In the genomic region with DNA sequence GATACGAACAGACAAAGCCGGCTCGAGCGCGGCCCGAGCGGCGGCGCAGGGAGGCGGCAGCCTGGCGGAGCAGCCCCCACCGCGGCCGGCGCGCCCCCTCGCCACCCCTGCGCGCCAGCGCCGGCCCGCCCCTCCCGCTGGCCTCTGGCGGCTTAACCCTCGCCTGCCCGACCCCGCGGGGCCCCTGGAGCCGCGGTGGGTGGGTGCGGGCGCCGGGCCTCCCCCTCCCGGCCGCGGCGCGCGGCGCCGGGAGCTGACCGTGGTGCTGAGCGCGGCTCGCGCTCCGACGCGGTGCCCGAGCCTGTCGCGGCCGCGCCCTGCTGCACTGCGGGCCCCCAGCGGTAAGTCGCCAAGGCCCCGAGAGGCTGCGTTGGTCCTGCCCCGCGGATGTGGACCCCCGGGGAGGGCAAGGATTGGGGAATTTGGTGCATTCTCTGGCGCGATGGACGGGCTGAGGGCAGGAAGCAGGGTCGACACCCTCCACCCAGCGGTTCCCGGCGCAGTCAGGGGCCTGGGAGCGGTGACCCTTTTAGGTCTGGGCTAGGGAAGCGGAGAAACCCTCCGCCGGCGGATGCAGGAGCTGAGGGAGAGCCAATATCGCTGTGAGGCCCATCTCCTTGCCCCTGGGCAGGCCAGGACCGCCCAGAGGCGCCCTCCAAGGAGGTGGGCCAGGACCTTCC, we compare ENCODE assay signal across 9 cellular contexts. TPM values are rescaled to one million over a fixed set of nuclear protein-coding genes. Genes with fewer than 3 reads are reported as not detected.
DNase-seq lines count a peak whose midpoint lies in the region; ATAC-seq and TF ChIP-seq lines count a peak whose summit lies in the region.
"Had no signal": no experiment of that assay in that cellular context is flagged by ENCODE, and none has a peak within 500 bp of the region (broad histone marks: within the 10 kb centered on the region; RNA-seq: fewer than 3 reads in every experiment).

No MANE protein-coding gene starts in this region.

- H3K9me3 ChIP-seq in PC-3 (ENCODE audit: low read length) (no peaks in the 10 kb centered on the region), neural cell (ENCODE audit: low read length) (no peaks in the 10 kb centered on the region)

- TF ChIP-seq RAD21 in neural cell (conservative IDR thresholded peaks at IDR 0.05): no peak

- H3K4me2 ChIP-seq in PC-3 (ENCODE audit: low read length): peak overlapping the region; percentile 54; the same call in 1 of the 2 replicates
- peak overlapping the region; percentile 83 for H3K4me2 ChIP-seq in neural cell (ENCODE audit: low read length)

- no TSS peak for BruUV-seq in PC-3 (replicated peaks; lab: Mats Ljungman, UMichigan)

- H3K9ac ChIP-seq in PC-3 (ENCODE audit: low read length) (no peak overlapping the region), neural cell (ENCODE audit: low read length) (peak overlapping the region; percentile 99)

- H4K20me1 ChIP-seq in PC-3 (ENCODE audit: low read length): no peaks in the 10 kb centered on the region
- H4K20me1 ChIP-seq in neural cell (ENCODE audit: insufficient read depth): no peaks in the 10 kb centered on the region

- DNase-seq in activated T-cell treated with anti-CD3 and anti-CD28 coated beads for 24 hours (ENCODE audit: low read depth): peak; percentile 3
- DNase-seq in activated T-cell treated with anti-CD3 and anti-CD28 coated beads, Interleukin-2, amount 50 U/mL, for 1 hour: no peak
- DNase-seq in PC-3: peak; percentile 37
- DNase-seq in NCI-H774 (lab: John Stamatoyannopoulos, UW): no peak
- DNase-seq in inferior parietal cortex (ENCODE audit: extremely low spot score): no peak
- DNase-seq in SIG-M5 treated with dmso at 0.1 percent for 504 hours (lab: John Stamatoyannopoulos, UW; ENCODE audit: unreplicated experiment): no peak

- ATAC-seq in PC-3: peak; percentile 87
- peak; percentile 52 for ATAC-seq in esophagus mucosa

- H3K4me1 ChIP-seq in PC-3 (ENCODE audit: insufficient read depth, low read length): no peaks in the 10 kb centered on the region

- no peaks in the 10 kb centered on the region for H3K9me2 ChIP-seq in PC-3 (replicated peaks; ENCODE audit: low read length)
- no peaks in the 10 kb centered on the region for H3K9me2 ChIP-seq in neural cell (ENCODE audit: insufficient read depth, low read length)

- TF ChIP-seq CTCF in PC-3 (conservative IDR thresholded peaks at IDR 0.05; ENCODE audit: low read depth, low read length): no peak
- no peak for TF ChIP-seq CTCF in neural cell (IDR thresholded peaks at IDR 0.05; ENCODE audit: poor library complexity, severe bottlenecking)

- intact Hi-C loops in PC-3 (cut with micrococcal nuclease): no loop called here

- H3K27ac ChIP-seq in PC-3 (ENCODE audit: low read length) (no peak overlapping the region), neural cell (ENCODE audit: low read length) (peak overlapping the region; percentile 91)

- POLR2A ChIA-PET in PC-3 (lab: Charles Lee; ENCODE audit: unreplicated experiment): no interaction called here

- H3K36me3 ChIP-seq in PC-3 (ENCODE audit: low read depth, low read length) (no peaks in the 10 kb centered on the region), neural cell (ENCODE audit: insufficient read depth, low read length) (no peaks in the 10 kb centered on the region)

- no peak overlapping the region for H2AFZ ChIP-seq in PC-3 (ENCODE audit: low read length)
- peak overlapping the region; percentile 85 for H2AFZ ChIP-seq in neural cell (ENCODE audit: low read depth, low read length)

- H3F3A ChIP-seq in PC-3 (ENCODE audit: low read length, unreplicated experiment): no peaks in the 10 kb centered on the region
- H3F3A ChIP-seq in neural cell (ENCODE audit: insufficient read depth, low read length, poor library complexity, severe bottlenecking): no peaks in the 10 kb centered on the region

- H3K27me3 ChIP-seq in PC-3 (ENCODE audit: low read length) (peaks cover 74% of the 10 kb centered on the region), neural cell (ENCODE audit: insufficient read depth, low read depth, low read length) (peaks cover 8% of the 10 kb centered on the region)

- no peaks in the 10 kb centered on the region for H3K79me2 ChIP-seq in PC-3 (ENCODE audit: low read length)
- peaks cover 28% of the 10 kb centered on the region for H3K79me2 ChIP-seq in neural cell (replicated peaks; ENCODE audit: insufficient read depth, low read length)

- CTCF ChIA-PET in PC-3 (lab: Charles Lee): no interaction called here

- H3K4me3 ChIP-seq in PC-3 (ENCODE audit: low read length) (no peak overlapping the region), neural cell (ENCODE audit: low read length) (peak overlapping the region; percentile 99)

- TF ChIP-seq EP300 in neural cell (conservative IDR thresholded peaks at IDR 0.05; ENCODE audit: poor library complexity, severe bottlenecking): peak; percentile 9

TF ChIP-seq in neural cell, 6 proteins besides CTCF, POLR2A, EP300 and RAD21:
- peak; percentile 53 for TF ChIP-seq POLR2AphosphoS5 (IDR thresholded peaks at IDR 0.05)
- TF ChIP-seq, protein P1, sequence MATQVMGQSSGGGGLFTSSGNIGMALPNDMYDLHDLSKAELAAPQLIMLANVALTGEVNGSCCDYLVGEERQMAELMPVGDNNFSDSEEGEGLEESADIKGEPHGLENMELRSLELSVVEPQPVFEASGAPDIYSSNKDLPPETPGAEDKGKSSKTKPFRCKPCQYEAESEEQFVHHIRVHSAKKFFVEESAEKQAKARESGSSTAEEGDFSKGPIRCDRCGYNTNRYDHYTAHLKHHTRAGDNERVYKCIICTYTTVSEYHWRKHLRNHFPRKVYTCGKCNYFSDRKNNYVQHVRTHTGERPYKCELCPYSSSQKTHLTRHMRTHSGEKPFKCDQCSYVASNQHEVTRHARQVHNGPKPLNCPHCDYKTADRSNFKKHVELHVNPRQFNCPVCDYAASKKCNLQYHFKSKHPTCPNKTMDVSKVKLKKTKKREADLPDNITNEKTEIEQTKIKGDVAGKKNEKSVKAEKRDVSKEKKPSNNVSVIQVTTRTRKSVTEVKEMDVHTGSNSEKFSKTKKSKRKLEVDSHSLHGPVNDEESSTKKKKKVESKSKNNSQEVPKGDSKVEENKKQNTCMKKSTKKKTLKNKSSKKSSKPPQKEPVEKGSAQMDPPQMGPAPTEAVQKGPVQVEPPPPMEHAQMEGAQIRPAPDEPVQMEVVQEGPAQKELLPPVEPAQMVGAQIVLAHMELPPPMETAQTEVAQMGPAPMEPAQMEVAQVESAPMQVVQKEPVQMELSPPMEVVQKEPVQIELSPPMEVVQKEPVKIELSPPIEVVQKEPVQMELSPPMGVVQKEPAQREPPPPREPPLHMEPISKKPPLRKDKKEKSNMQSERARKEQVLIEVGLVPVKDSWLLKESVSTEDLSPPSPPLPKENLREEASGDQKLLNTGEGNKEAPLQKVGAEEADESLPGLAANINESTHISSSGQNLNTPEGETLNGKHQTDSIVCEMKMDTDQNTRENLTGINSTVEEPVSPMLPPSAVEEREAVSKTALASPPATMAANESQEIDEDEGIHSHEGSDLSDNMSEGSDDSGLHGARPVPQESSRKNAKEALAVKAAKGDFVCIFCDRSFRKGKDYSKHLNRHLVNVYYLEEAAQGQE (IDR thresholded peaks at IDR 0.05; ENCODE audit: borderline replicate concordance): no peak
- TF ChIP-seq TAF1 (IDR thresholded peaks at IDR 0.05; ENCODE audit: low read depth): peak; percentile 69

RNA-seq across cellular contexts. Expression of a gene that starts 0.8 kb away (rescaled TPM):
- not detected in 2 replicates for total RNA-seq in PC-3 (2014; rRNA removed)
- total RNA-seq in esophagus mucosa: not detected
- polyA plus RNA-seq in neural cell: 19.2 and 22.7 TPM in 2 replicates
- 87.4 and 95.9 TPM in 2 replicates for polyA minus RNA-seq in neural cell
- total RNA-seq: activated CD8-positive, alpha-beta memory T cell treated with anti-CD3 and anti-CD28 coated beads for 36 hours had no signal

RNA-seq across cellular contexts. Expression of a gene that starts 27.3 kb away (rescaled TPM):
- total RNA-seq in PC-3 (2014; rRNA removed): not detected in 2 replicates
- total RNA-seq in esophagus mucosa: not detected
- polyA plus RNA-seq in neural cell: not detected in 2 replicates
- polyA minus RNA-seq in neural cell: not detected in 2 replicates
- total RNA-seq: activated CD8-positive, alpha-beta memory T cell treated with anti-CD3 and anti-CD28 coated beads for 36 hours had no signal

Comparison
In these comparisons a context has a peak if more than half of its experiments do, and no peak if none do; other contexts are left out.
1. DNase-seq: peak in activated T-cell treated with anti-CD3 and anti-CD28 coated beads for 24 hours (single experiment) and PC-3 (single experiment); none in activated T-cell treated with anti-CD3 and anti-CD28 coated beads, Interleukin-2, amount 50 U/mL, for 1 hour (single experiment), NCI-H774 (single experiment), inferior parietal cortex (single experiment) and SIG-M5 treated with dmso at 0.1 percent for 504 hours (single experiment).